15 cellular contexts compared by ENCODE assay signal in genomic region chr5:13251623-13252367, GRCh38.
DNase-seq lines count a peak whose midpoint lies in the region; ATAC-seq and TF ChIP-seq lines count a peak whose summit lies in the region.
"Had no signal": no experiment of that assay in that cellular context is flagged by ENCODE, and none has a peak within 500 bp of the region (broad histone marks: within the 10 kb centered on the region; RNA-seq: fewer than 3 reads in every experiment).

No MANE protein-coding gene starts in this region.

- TF ChIP-seq CTCF in fibroblast of the aortic adventitia (IDR thresholded peaks at IDR 0.05; ENCODE audit: insufficient read depth, low read length) (no peak), suprapubic skin (IDR thresholded peaks at IDR 0.05) (no peak)

- no peaks in the 10 kb centered on the region for H3K36me3 ChIP-seq in suprapubic skin

- TF ChIP-seq POLR2A in suprapubic skin (IDR thresholded peaks at IDR 0.05) = no peak

- no peaks in the 10 kb centered on the region for H3K4me1 ChIP-seq in suprapubic skin

- intact Hi-C loops in sciatic nerve (cut with DNase I) = no loop called here

- H3K4me3 ChIP-seq in fibroblast of the aortic adventitia (ENCODE audit: low read depth, low read length) (no peak overlapping the region), suprapubic skin (no peak overlapping the region)
- H3K4me3 ChIP-seq: SK-N-MC, skin epidermis had no signal

- ATAC-seq in sciatic nerve = peak; percentile 87
- ATAC-seq: activated naive CD4-positive, alpha-beta T cell treated with anti-CD3 and anti-CD28 coated beads, Interleukin-2, amount 50 U/mL, for 72 hours had no signal

- no peaks in the 10 kb centered on the region for H3K27me3 ChIP-seq in suprapubic skin

- 53% methylated on average over 7 of the region's 7 CpGs for WGBS in suprapubic skin

- H3K27ac ChIP-seq in suprapubic skin = no peak overlapping the region
- H3K27ac ChIP-seq: SK-N-MC, skin epidermis had no signal

- DNase-seq in HS-27A (ENCODE audit: low read depth) = peak; percentile 92
- peak; percentile 60 to 83 for DNase-seq in NOMO-1 (lab: John Stamatoyannopoulos, UW; ENCODE audit: unreplicated experiment in 2 of 2)
- DNase-seq in fibroblast of the aortic adventitia (ENCODE audit: low read depth) = peak; percentile 69
- DNase-seq in sciatic nerve (ENCODE audit: low spot score) = no peak
- no peak for DNase-seq in D341Med (ENCODE audit: low spot score)
- no peak for DNase-seq in suprapubic skin (ENCODE audit: low spot score in 2 of 2)
- DNase-seq in UCSD-AML1 (lab: John Stamatoyannopoulos, UW; ENCODE audit: unreplicated experiment) = no peak
- DNase-seq: activated CD4-positive, CD25-positive, alpha-beta regulatory T cell; activated CD8-positive, alpha-beta memory T cell treated with anti-CD3 and anti-CD28 coated beads, Interleukin-2, amount 50 U/mL, for 4 hours; HFFc6; NCI-H1694; NCI-H774 had no signal

- H3K9me3 ChIP-seq in suprapubic skin = no peaks in the 10 kb centered on the region

- TF ChIP-seq EP300 in suprapubic skin (IDR thresholded peaks at IDR 0.05) = no peak

Comparison
In these comparisons a context has a peak if more than half of its experiments do, and no peak if none do; other contexts are left out.
1. DNase-seq: peak in HS-27A (single experiment), NOMO-1 (2 of 2) and fibroblast of the aortic adventitia (single experiment); none in sciatic nerve (single experiment), D341Med (single experiment), suprapubic skin (0 of 2) and UCSD-AML1 (single experiment).